Comparison of ENCODE assay signal across 14 cellular contexts in the genomic region with DNA sequence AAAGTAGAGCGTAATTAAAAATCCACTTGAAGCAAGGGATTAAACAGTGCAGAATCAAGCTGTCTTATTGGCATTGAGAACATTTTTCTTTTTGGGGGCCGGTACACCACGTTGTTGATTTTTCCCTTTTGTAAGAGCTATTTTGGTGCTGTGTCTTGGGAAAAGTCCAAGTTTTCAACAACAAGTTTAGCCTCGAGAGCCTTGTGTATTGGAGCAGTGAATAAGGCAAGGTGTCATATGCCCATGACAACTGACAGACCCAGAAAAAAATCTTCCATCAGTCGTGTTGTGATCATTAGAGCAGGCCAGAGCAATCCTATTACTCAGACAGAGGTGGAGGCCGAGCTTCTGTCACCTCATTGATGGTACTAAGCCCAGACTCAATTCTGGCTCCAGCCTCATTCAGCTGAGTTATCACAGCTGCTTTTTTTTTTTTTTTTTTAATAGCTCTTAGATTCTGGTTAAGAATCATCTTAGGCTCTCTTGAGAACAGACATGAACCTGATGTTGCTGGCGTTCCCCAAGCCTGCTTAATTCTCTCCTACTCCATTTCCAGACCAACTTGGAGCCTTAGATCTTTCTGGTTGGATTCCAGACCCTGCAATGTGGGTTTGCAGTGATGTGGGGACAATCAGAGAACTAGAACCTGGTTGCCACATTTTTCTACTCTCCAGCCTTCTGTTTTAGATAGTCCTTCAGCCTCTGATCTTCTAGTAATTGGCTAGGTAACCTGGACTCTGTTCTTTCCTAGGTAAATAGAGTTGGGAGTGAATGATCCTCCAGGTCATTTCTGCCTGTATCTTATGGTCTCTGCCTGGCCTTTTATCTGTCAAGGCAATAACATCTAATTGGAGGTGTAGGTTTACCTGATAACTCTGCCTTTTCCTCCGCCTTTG. TPM values are rescaled to one million over a fixed set of nuclear protein-coding genes. Genes with fewer than 3 reads are reported as not detected.
DNase-seq lines count a peak whose midpoint lies in the region; ATAC-seq and TF ChIP-seq lines count a peak whose summit lies in the region.
"Had no signal": no experiment of that assay in that cellular context is flagged by ENCODE, and none has a peak within 500 bp of the region (broad histone marks: within the 10 kb centered on the region; RNA-seq: fewer than 3 reads in every experiment).

No MANE protein-coding gene starts in this region.

- no peak overlapping the region for H3K18ac ChIP-seq in mesenchymal stem cell (ENCODE audit: low read depth in 1 of 2, low read length in 2 of 2)

- no peak overlapping the region for H4K8ac ChIP-seq in mesenchymal stem cell (ENCODE audit: low read length)

- no peak overlapping the region for H2AFZ ChIP-seq in mesenchymal stem cell (ENCODE audit: low read depth, low read length)

- no peak overlapping the region for H2BK5ac ChIP-seq in mesenchymal stem cell (ENCODE audit: low read depth, low read length, poor library complexity, severe bottlenecking)

- no peak overlapping the region for H3K23ac ChIP-seq in mesenchymal stem cell (ENCODE audit: low read length in 2 of 2)

- ATAC-seq in HG02798 (IDR thresholded peaks at IDR 0.05; ENCODE audit: poor library complexity, unreplicated experiment): no peak
- ATAC-seq: stimulated activated memory B cell treated with anti-CD40 and anti-IgM and Interleukin-4, amounts not matched to agents 10 μg/mL and 1 μg/mL and 100 μg/mL, for 72 hours had no signal

- H2BK120ac ChIP-seq in mesenchymal stem cell (ENCODE audit: low read depth, low read length): no peak overlapping the region

- H3K14ac ChIP-seq in mesenchymal stem cell (ENCODE audit: low read length in 2 of 2): no peak overlapping the region

- no peak overlapping the region for H2BK15ac ChIP-seq in mesenchymal stem cell (ENCODE audit: low read depth, poor library complexity, severe bottlenecking)

- H3K79me1 ChIP-seq in mesenchymal stem cell (replicated peaks; ENCODE audit: low read length, poor library complexity, severe bottlenecking): no peaks in the 10 kb centered on the region

- no peak overlapping the region for H4K91ac ChIP-seq in mesenchymal stem cell (ENCODE audit: low read length)

- H3K36me3 ChIP-seq in esophagus muscularis mucosa: no peaks in the 10 kb centered on the region
- no peaks in the 10 kb centered on the region for H3K36me3 ChIP-seq in mesenchymal stem cell (ENCODE audit: control insufficient read depth in 1 of 2, insufficient read depth in 2 of 2, low read depth in 1 of 2, low read length in 2 of 2)
- no peaks in the 10 kb centered on the region for H3K36me3 ChIP-seq in transverse colon
- H3K36me3 ChIP-seq: cardiac muscle cell had no signal

- 35% methylated on average over 8 of the region's 8 CpGs for WGBS in esophagus muscularis mucosa
- WGBS in mesenchymal stem cell: 81% methylated on average over 6 of the region's 8 CpGs
- 43 to 53% methylated on average over 8 of the region's 8 CpGs for WGBS in transverse colon (ENCODE audit: low coverage in 1 of 2), 2 donors

- DNase-seq in NCI-H82 treated with DMSO at 0.1 percent for 48 hours (lab: John Stamatoyannopoulos, UW; ENCODE audit: unreplicated experiment) (peak; percentile 76), esophagus muscularis mucosa (ENCODE audit: extremely low spot score) (no peak), mesenchymal stem cell (peak; percentile 19), transverse colon (no peak), NCI-H748 treated with DMSO at 0.1 percent for 48 hours (lab: John Stamatoyannopoulos, UW) (no peak)
- no peak for DNase-seq in stimulated activated naive CD4-positive, alpha-beta T cell treated with Interleukin-2 at 50 U/mL for 16 hours (lab: John Stamatoyannopoulos, UW)
- DNase-seq: activated CD4-positive, CD25-positive, alpha-beta regulatory T cell; CD4-positive, alpha-beta T cell; erythroblast; stimulated activated CD4-positive, alpha-beta T cell treated with anti-CD3 and anti-CD28 coated beads, Interleukin-1b, Interleukin-23, amount 100 ng/mL, for 48 hours had no signal

- H3K27ac ChIP-seq in esophagus muscularis mucosa (replicated peaks in 1 of 4) (peak overlapping the region; percentile 47 to 70 (median 61)), mesenchymal stem cell (ENCODE audit: low read length, poor library complexity, severe bottlenecking) (no peak overlapping the region), transverse colon (peak overlapping the region; percentile 17 to 58 (median 32))
- H3K27ac ChIP-seq: cardiac muscle cell, HL-60 had no signal

- H3K9me3 ChIP-seq in esophagus muscularis mucosa (no peaks in the 10 kb centered on the region), mesenchymal stem cell (ENCODE audit: control insufficient read depth, low read length) (no peaks in the 10 kb centered on the region), transverse colon (no peaks in the 10 kb centered on the region)

- peaks cover 11 to 19% (median 19%) of the 10 kb centered on the region in 4 donors for H3K4me1 ChIP-seq in esophagus muscularis mucosa
- H3K4me1 ChIP-seq in mesenchymal stem cell (ENCODE audit: control insufficient read depth, insufficient read depth, low read depth, low read length): no peaks in the 10 kb centered on the region
- peaks cover 4 to 16% (median 8%) of the 10 kb centered on the region in 4 donors for H3K4me1 ChIP-seq in transverse colon

- peak overlapping the region; percentile 11 for H3K9ac ChIP-seq in mesenchymal stem cell (ENCODE audit: low read length)

- intact Hi-C loops in esophagus muscularis mucosa (cut with DNase I): no loop called here
- intact Hi-C loops in transverse colon (cut with DNase I; ENCODE audit: low total_unique reads): no loop called here

- TF ChIP-seq EP300 in esophagus muscularis mucosa (IDR thresholded peaks at IDR 0.05): no peak
- no peak for TF ChIP-seq EP300 in transverse colon (IDR thresholded peaks at IDR 0.05; ENCODE audit: low read depth)

- no peak overlapping the region for H3K4me2 ChIP-seq in mesenchymal stem cell (ENCODE audit: low read length, poor library complexity, severe bottlenecking)

- H3K4me3 ChIP-seq in esophagus muscularis mucosa (no peak overlapping the region), mesenchymal stem cell (ENCODE audit: insufficient read depth in 1 of 2, low read depth in 1 of 2, low read length in 2 of 2) (no peak overlapping the region), transverse colon (no peak overlapping the region)
- H3K4me3 ChIP-seq: cardiac muscle cell had no signal

- TF ChIP-seq POLR2A in esophagus muscularis mucosa (IDR thresholded peaks at IDR 0.05; ENCODE audit: low read depth): no peak
- no peak for TF ChIP-seq POLR2A in transverse colon (IDR thresholded peaks at IDR 0.05)

- in situ Hi-C loops in transverse colon (cut with MboI; ENCODE audit: low pct_ligation_motif_present in 1 of 4, low pct_unique_long_range_greater_than_20kb in 1 of 4, low sequenced_read_pairs in 3 of 4): loop anchor here in 1 of 4 donors (25.0 kb wide), 1 partner anchor 198 kb away; no protein-coding TSS in a partner anchor

- no peak overlapping the region for H3K4ac ChIP-seq in mesenchymal stem cell (ENCODE audit: low read depth in 1 of 2, low read length in 2 of 2)

- H2BK12ac ChIP-seq in mesenchymal stem cell (ENCODE audit: low read length in 2 of 2): no peak overlapping the region

- H3K27me3 ChIP-seq in esophagus muscularis mucosa (no peaks in the 10 kb centered on the region), mesenchymal stem cell (ENCODE audit: control insufficient read depth in 1 of 2, insufficient read depth in 1 of 2, low read length in 2 of 2) (no peaks in the 10 kb centered on the region), transverse colon (no peaks in the 10 kb centered on the region)
- H3K27me3 ChIP-seq: cardiac muscle cell had no signal

- H2AK5ac ChIP-seq in mesenchymal stem cell (ENCODE audit: low read length, severe bottlenecking): no peak overlapping the region

- TF ChIP-seq CTCF in esophagus muscularis mucosa (IDR thresholded peaks at IDR 0.05): no peak
- TF ChIP-seq CTCF in transverse colon (IDR thresholded peaks at IDR 0.05): no peak

RNA-seq across cellular contexts. Expression of gene MOGAT1, which starts 43.2 kb away (rescaled TPM):
- total RNA-seq in esophagus muscularis mucosa: not detected
- not detected for polyA plus RNA-seq in mesenchymal stem cell (2013, experiment 1 of 2)
- polyA plus RNA-seq in mesenchymal stem cell (2013, experiment 2 of 2): not detected
- total RNA-seq in transverse colon: under 1 TPM in 1 of 4 donors, not detected in 3; 0.80 TPM
- total RNA-seq: cardiac muscle cell; CD4-positive, alpha-beta T cell had no signal
- polyA plus RNA-seq: cardiac muscle cell had no signal

RNA-seq across cellular contexts. Expression of gene FARSB, which starts 58.7 kb away (rescaled TPM):
- total RNA-seq in esophagus muscularis mucosa (10 to 100 TPM; 11.9 to 14.4 (median 12.4) TPM), transverse colon (10 to 100 TPM in 2 of 4 donors, 1 to 10 TPM in 2; 7.2 to 18.6 (median 9.5) TPM)
- 21.5 TPM for polyA plus RNA-seq in mesenchymal stem cell (2013, experiment 1 of 2)
- polyA plus RNA-seq in mesenchymal stem cell (2013, experiment 2 of 2): 21.9 TPM

Comparison
In these comparisons a context has a peak if more than half of its experiments do, and no peak if none do; other contexts are left out.
1. DNase-seq: peak in NCI-H82 treated with DMSO at 0.1 percent for 48 hours (single experiment) and mesenchymal stem cell (single experiment); none in esophagus muscularis mucosa (single experiment), transverse colon (single experiment), NCI-H748 treated with DMSO at 0.1 percent for 48 hours (single experiment) and stimulated activated naive CD4-positive, alpha-beta T cell treated with Interleukin-2 at 50 U/mL for 16 hours (single experiment).